ENCODE assay signal across 14 cellular contexts in the genomic region with DNA sequence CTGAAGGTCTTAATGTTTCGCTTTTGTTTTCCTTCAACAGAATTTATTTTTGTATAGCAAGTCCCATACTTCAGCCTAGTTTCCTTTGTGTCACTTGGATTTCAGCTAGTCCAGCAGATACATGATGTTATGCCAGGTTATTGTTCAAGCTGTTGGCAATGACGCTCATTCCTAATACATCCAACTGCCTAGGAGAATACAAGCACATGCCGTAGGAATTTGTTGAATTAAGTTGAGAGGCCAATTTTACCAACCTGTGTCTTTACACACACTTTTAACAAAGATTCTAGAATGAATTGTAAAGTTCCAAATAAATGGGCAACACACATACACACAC.
DNase-seq lines count a peak whose midpoint lies in the region; ATAC-seq and TF ChIP-seq lines count a peak whose summit lies in the region.
"Had no signal": no experiment of that assay in that cellular context is flagged by ENCODE, and none has a peak within 500 bp of the region (broad histone marks: within the 10 kb centered on the region; RNA-seq: fewer than 3 reads in every experiment).

No MANE protein-coding gene starts in this region.

- no peak overlapping the region for H2AFZ ChIP-seq in osteoblast (ENCODE audit: low read length)

- H3K4me3 ChIP-seq in AG10803 (ENCODE audit: low read length) (no peak overlapping the region), body of pancreas (no peak overlapping the region), osteoblast (ENCODE audit: insufficient read depth, low read length) (peak overlapping the region; percentile 12), Peyer's patch (no peak overlapping the region)
- H3K4me3 ChIP-seq: A549, cardiac muscle cell, lung, SK-N-MC had no signal

- no peak for TF ChIP-seq CTCF in AG10803 (conservative IDR thresholded peaks at IDR 0.05; ENCODE audit: low read length)
- no peak for TF ChIP-seq CTCF in body of pancreas (IDR thresholded peaks at IDR 0.05)
- TF ChIP-seq CTCF in osteoblast (IDR thresholded peaks at IDR 0.05; ENCODE audit: extremely low read depth, low read depth, low read length): no peak
- no peak for TF ChIP-seq CTCF in Peyer's patch (IDR thresholded peaks at IDR 0.05)

- H3K36me3 ChIP-seq in body of pancreas (replicated peaks in 1 of 2; ENCODE audit: insufficient read depth in 1 of 2, low read depth in 2 of 2) (no peaks in the 10 kb centered on the region), osteoblast (ENCODE audit: insufficient read depth, low read length) (no peaks in the 10 kb centered on the region), Peyer's patch (no peaks in the 10 kb centered on the region)
- H3K36me3 ChIP-seq: cardiac muscle cell had no signal

- H3K79me2 ChIP-seq in osteoblast (ENCODE audit: insufficient read depth, low read length): no peaks in the 10 kb centered on the region

- peaks cover 28% of the 10 kb centered on the region for H3K4me1 ChIP-seq in body of pancreas
- peaks cover 29% of the 10 kb centered on the region for H3K4me1 ChIP-seq in osteoblast (ENCODE audit: insufficient read depth, low read length)
- H3K4me1 ChIP-seq in Peyer's patch: peaks cover 0 to 4% (median 0%) of the 10 kb centered on the region in 4 donors
- H3K4me1 ChIP-seq: A549 had no signal

- intact Hi-C loops in body of pancreas (cut with DNase I): no loop called here

- no peaks in the 10 kb centered on the region for H3K9me3 ChIP-seq in body of pancreas
- H3K9me3 ChIP-seq in osteoblast (ENCODE audit: low read depth, low read length): no peaks in the 10 kb centered on the region
- no peaks in the 10 kb centered on the region for H3K9me3 ChIP-seq in Peyer's patch
- H3K9me3 ChIP-seq: A549 had no signal

- peak overlapping the region; percentile 52 for H3K4me2 ChIP-seq in osteoblast (ENCODE audit: insufficient read depth, low read length)
- H3K4me2 ChIP-seq: A549 had no signal

- ATAC-seq in body of pancreas (peak; percentile 18), HG02852 (IDR thresholded peaks at IDR 0.05; ENCODE audit: unreplicated experiment) (no peak), GM19351 (IDR thresholded peaks at IDR 0.05; ENCODE audit: unreplicated experiment) (no peak), HG03039 (IDR thresholded peaks at IDR 0.05; ENCODE audit: unreplicated experiment) (no peak)
- ATAC-seq: A549 had no signal

- no peaks in the 10 kb centered on the region for H4K20me1 ChIP-seq in osteoblast (ENCODE audit: insufficient read depth, low read length)

- WGBS in body of pancreas, 2 donors: 52 to 54% methylated on average over 3 of the region's 3 CpGs

- DNase-seq in AG10803 (ENCODE audit: low read depth): peak; percentile 43
- no peak for DNase-seq in body of pancreas
- peak; percentile 2 for DNase-seq in glomerular visceral epithelial cell (ENCODE audit: extremely low spot score)
- no peak for DNase-seq in osteoblast (ENCODE audit: insufficient read length, low spot score, missing footprints)
- DNase-seq in Peyer's patch: no peak
- DNase-seq: activated B cell treated with CpG ODN at 0.5 μM for 24 hours; activated T-cell treated with anti-CD3 and anti-CD28 coated beads, Interleukin-2, amount 50 U/mL, for 48 hours had no signal

- peak overlapping the region; percentile 67 to 89 (median 74) for H3K27ac ChIP-seq in body of pancreas
- peak overlapping the region; percentile 26 for H3K27ac ChIP-seq in osteoblast (ENCODE audit: low read depth, low read length)
- no peak overlapping the region for H3K27ac ChIP-seq in Peyer's patch
- H3K27ac ChIP-seq: A549, cardiac muscle cell, SK-N-MC had no signal

- no peaks in the 10 kb centered on the region for H3K27me3 ChIP-seq in body of pancreas
- H3K27me3 ChIP-seq in osteoblast (ENCODE audit: insufficient read depth, low read length): peaks cover 21% of the 10 kb centered on the region
- H3K27me3 ChIP-seq in Peyer's patch: no peaks in the 10 kb centered on the region

- TF ChIP-seq POLR2A in body of pancreas (IDR thresholded peaks at IDR 0.05) (no peak), Peyer's patch (IDR thresholded peaks at IDR 0.05) (no peak)

Comparison
In these comparisons a context has a peak if more than half of its experiments do, and no peak if none do; other contexts are left out.
1. DNase-seq: peak in AG10803 (single experiment) and glomerular visceral epithelial cell (single experiment); none in body of pancreas (0 of 4), osteoblast (single experiment) and Peyer's patch (0 of 3).
2. H3K27ac ChIP-seq: peak in body of pancreas (4 of 4) and osteoblast (single experiment); none in Peyer's patch (0 of 4).